12 cellular contexts compared by ENCODE assay signal in the genomic region with DNA sequence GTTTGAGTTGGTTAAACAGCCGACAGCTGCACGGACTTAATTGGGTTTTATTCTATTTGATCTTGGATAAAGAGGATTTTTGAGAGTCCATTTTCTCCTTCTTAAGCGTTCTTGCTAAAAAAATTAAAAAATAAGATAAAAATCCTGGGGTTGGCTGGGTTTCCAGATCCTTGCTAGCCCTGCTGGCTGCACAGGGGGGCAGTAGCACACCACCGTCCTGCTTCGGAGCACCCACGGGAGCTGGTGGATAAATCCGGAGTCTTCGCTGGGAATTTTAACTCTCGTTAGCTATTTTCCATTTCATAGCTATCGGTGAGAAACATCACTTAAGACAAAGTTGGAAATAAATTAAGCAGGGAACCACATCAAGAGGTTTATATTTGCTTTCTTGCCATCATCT.
A peak's percentile ranks its signal among the peaks of the same experiment; 100 is the strongest.
DNase-seq lines count a peak whose midpoint lies in the region; ATAC-seq and TF ChIP-seq lines count a peak whose summit lies in the region.
"Had no signal": no experiment of that assay in that cellular context is flagged by ENCODE, and none has a peak within 500 bp of the region (broad histone marks: within the 10 kb centered on the region; RNA-seq: fewer than 3 reads in every experiment).

No MANE protein-coding gene starts in this region.

- H3K27me3 Mint-ChIP-seq in chondrocyte (ENCODE audit: low read depth): peaks cover 5% of the 10 kb centered on the region
- H3K27me3 Mint-ChIP-seq in activated T-helper 2 cell treated with anti-CD3 and anti-CD28 coated beads, Interferon-gamma antibody, Interleukin-2, Interleukin-4, amounts not matched to agents 10 μg/mL and 5 μg/mL and 100 μg/mL, durations not matched to agents 14 hours and 24 hours and 36 hours (ENCODE audit: low read depth): no peaks in the 10 kb centered on the region

- no peak overlapping the region for H3K27ac Mint-ChIP-seq in chondrocyte (ENCODE audit: unreplicated experiment)
- H3K27ac Mint-ChIP-seq in activated T-helper 2 cell treated with anti-CD3 and anti-CD28 coated beads, Interferon-gamma antibody, Interleukin-2, Interleukin-4, amounts not matched to agents 10 μg/mL and 5 μg/mL and 100 μg/mL, durations not matched to agents 14 hours and 24 hours and 36 hours: no peak overlapping the region

- H3K36me3 Mint-ChIP-seq in chondrocyte (ENCODE audit: low read depth): no peaks in the 10 kb centered on the region
- no peaks in the 10 kb centered on the region for H3K36me3 Mint-ChIP-seq in activated T-helper 2 cell treated with anti-CD3 and anti-CD28 coated beads, Interferon-gamma antibody, Interleukin-2, Interleukin-4, amounts not matched to agents 10 μg/mL and 5 μg/mL and 100 μg/mL, durations not matched to agents 14 hours and 24 hours and 36 hours (ENCODE audit: low read depth)

- peak; percentile 66 for TF ChIP-seq RAD21 in neural cell (conservative IDR thresholded peaks at IDR 0.05)

- no peak overlapping the region for H2AFZ ChIP-seq in MM.1S (ENCODE audit: low read length)
- H2AFZ ChIP-seq in neural cell (ENCODE audit: low read depth, low read length): no peak overlapping the region

- no peak overlapping the region for H3K9ac ChIP-seq in MM.1S (ENCODE audit: low read length)
- H3K9ac ChIP-seq in neural cell (ENCODE audit: low read length): no peak overlapping the region

- H3F3A ChIP-seq in MM.1S (ENCODE audit: insufficient read depth, low read length) (no peaks in the 10 kb centered on the region), neural cell (ENCODE audit: insufficient read depth, low read length, poor library complexity, severe bottlenecking) (no peaks in the 10 kb centered on the region)

- H3K36me3 ChIP-seq in MM.1S (replicated peaks; ENCODE audit: insufficient read depth, low read length) (no peaks in the 10 kb centered on the region), neural cell (ENCODE audit: insufficient read depth, low read length) (no peaks in the 10 kb centered on the region)
- H3K36me3 ChIP-seq: transverse colon had no signal

- H3K27ac ChIP-seq in MM.1S (ENCODE audit: low read length) (no peak overlapping the region), neural cell (ENCODE audit: low read length) (no peak overlapping the region)
- H3K27ac ChIP-seq: transverse colon had no signal

- no peak for ATAC-seq in GM21723 (IDR thresholded peaks at IDR 0.05; ENCODE audit: unreplicated experiment)
- no peak for ATAC-seq in HG03521 (IDR thresholded peaks at IDR 0.05; ENCODE audit: unreplicated experiment)
- ATAC-seq in GM21526 (IDR thresholded peaks at IDR 0.05; ENCODE audit: low FRiP score, unreplicated experiment): no peak

- TF ChIP-seq EP300 in neural cell (conservative IDR thresholded peaks at IDR 0.05; ENCODE audit: poor library complexity, severe bottlenecking): no peak

- H3K4me2 ChIP-seq in MM.1S (ENCODE audit: low read depth, low read length): no peak overlapping the region
- H3K4me2 ChIP-seq in neural cell (ENCODE audit: low read length): no peak overlapping the region

- H3K4me3 Mint-ChIP-seq in chondrocyte (ENCODE audit: unreplicated experiment): no peak overlapping the region
- no peak overlapping the region for H3K4me3 Mint-ChIP-seq in activated T-helper 2 cell treated with anti-CD3 and anti-CD28 coated beads, Interferon-gamma antibody, Interleukin-2, Interleukin-4, amounts not matched to agents 10 μg/mL and 5 μg/mL and 100 μg/mL, durations not matched to agents 14 hours and 24 hours and 36 hours (ENCODE audit: low read depth)

- TF ChIP-seq CTCF in MM.1S (IDR thresholded peaks at IDR 0.05; ENCODE audit: low read length) (0 out of 2 replicates have a peak, but pooled peaks have one; percentile 9), chondrocyte (IDR thresholded peaks at IDR 0.05) (peak; percentile 83), neural cell (IDR thresholded peaks at IDR 0.05; ENCODE audit: poor library complexity, severe bottlenecking) (peak; percentile 53)

- H3K4me1 Mint-ChIP-seq in chondrocyte (ENCODE audit: low read depth): no peaks in the 10 kb centered on the region
- H3K4me1 Mint-ChIP-seq in activated T-helper 2 cell treated with anti-CD3 and anti-CD28 coated beads, Interferon-gamma antibody, Interleukin-2, Interleukin-4, amounts not matched to agents 10 μg/mL and 5 μg/mL and 100 μg/mL, durations not matched to agents 14 hours and 24 hours and 36 hours (ENCODE audit: low read depth): no peaks in the 10 kb centered on the region

- H3K27me3 ChIP-seq in MM.1S (replicated peaks; ENCODE audit: insufficient read depth, low read length) (no peaks in the 10 kb centered on the region), neural cell (ENCODE audit: insufficient read depth, low read depth, low read length) (no peaks in the 10 kb centered on the region)
- H3K27me3 ChIP-seq: transverse colon had no signal

- H3K9me3 ChIP-seq in MM.1S (replicated peaks; ENCODE audit: insufficient read depth, low read length) (no peaks in the 10 kb centered on the region), neural cell (ENCODE audit: low read length) (no peaks in the 10 kb centered on the region)
- H3K9me3 ChIP-seq: transverse colon had no signal

- intact Hi-C loops in activated T-helper 2 cell treated with anti-CD3 and anti-CD28 coated beads, Interferon-gamma antibody, Interleukin-2, Interleukin-4, amounts not matched to agents 10 μg/mL and 5 μg/mL and 100 μg/mL, durations not matched to agents 14 hours and 24 hours and 36 hours (cut with micrococcal nuclease): no loop called here

- H4K20me1 ChIP-seq in MM.1S (ENCODE audit: insufficient read depth, low read length) (no peaks in the 10 kb centered on the region), neural cell (ENCODE audit: insufficient read depth) (no peaks in the 10 kb centered on the region)

- no peak overlapping the region for H3K4me3 ChIP-seq in MM.1S (ENCODE audit: low read length)
- no peak overlapping the region for H3K4me3 ChIP-seq in neural cell (ENCODE audit: low read length)
- H3K4me3 ChIP-seq: transverse colon had no signal

- H3K9me2 ChIP-seq in MM.1S (replicated peaks; ENCODE audit: insufficient read depth, low read length) (no peaks in the 10 kb centered on the region), neural cell (ENCODE audit: insufficient read depth, low read length) (no peaks in the 10 kb centered on the region)

- H3K79me2 ChIP-seq in MM.1S (ENCODE audit: low read length) (no peaks in the 10 kb centered on the region), neural cell (replicated peaks; ENCODE audit: insufficient read depth, low read length) (no peaks in the 10 kb centered on the region)

- DNase-seq in Ammon's horn (ENCODE audit: low spot score): peak; percentile 33
- DNase-seq in MM.1S: no peak
- no peak for DNase-seq in chondrocyte (ENCODE audit: low spot score)
- DNase-seq in activated T-helper 2 cell treated with anti-CD3 and anti-CD28 coated beads, Interferon-gamma antibody, Interleukin-2, Interleukin-4, amounts not matched to agents 10 μg/mL and 5 μg/mL and 100 μg/mL, durations not matched to agents 14 hours and 24 hours and 36 hours (ENCODE audit: low spot score): no peak
- DNase-seq: activated CD4-positive, alpha-beta T cell treated with anti-CD3 and anti-CD28 coated beads for 1 hour; mammary epithelial cell; NCI-H1436 treated with DMSO at 0.1 percent for 48 hours; transverse colon had no signal

- H3K4me1 ChIP-seq in MM.1S (ENCODE audit: low read length): no peaks in the 10 kb centered on the region
- H3K4me1 ChIP-seq: transverse colon had no signal

- no peaks in the 10 kb centered on the region for H3K9me3 Mint-ChIP-seq in chondrocyte (ENCODE audit: low read depth)
- peaks cover 64% of the 10 kb centered on the region for H3K9me3 Mint-ChIP-seq in activated T-helper 2 cell treated with anti-CD3 and anti-CD28 coated beads, Interferon-gamma antibody, Interleukin-2, Interleukin-4, amounts not matched to agents 10 μg/mL and 5 μg/mL and 100 μg/mL, durations not matched to agents 14 hours and 24 hours and 36 hours

TF ChIP-seq in neural cell, 6 proteins besides CTCF, POLR2A, EP300 and RAD21:
- no peak for TF ChIP-seq EZH2 (IDR thresholded peaks at IDR 0.05; ENCODE audit: borderline replicate concordance, insufficient read depth, low read length, poor library complexity, severe bottlenecking)
- TF ChIP-seq TAF1 (IDR thresholded peaks at IDR 0.05; ENCODE audit: low read depth): no peak
- no peak for TF ChIP-seq POLR2AphosphoS5 (IDR thresholded peaks at IDR 0.05)
- no peak for TF ChIP-seq MXI1 (conservative IDR thresholded peaks at IDR 0.05; ENCODE audit: poor library complexity, severe bottlenecking)
- peak; percentile 64 for TF ChIP-seq SMC3 (conservative IDR thresholded peaks at IDR 0.05; ENCODE audit: poor library complexity)

Comparison
In these comparisons a context has a peak if more than half of its experiments do, and no peak if none do; other contexts are left out.
1. CTCF ChIP-seq: peak in every context shown above with its lines; median percentile 83 in chondrocyte; 53 in neural cell; 9 in MM.1S.